In genomic region chr7:83976302-83976701, GRCh38 we compare ENCODE assay signal across 9 cellular contexts.
DNase-seq lines count a peak whose midpoint lies in the region; ATAC-seq and TF ChIP-seq lines count a peak whose summit lies in the region.
"Had no signal": no experiment of that assay in that cellular context is flagged by ENCODE, and none has a peak within 500 bp of the region (broad histone marks: within the 10 kb centered on the region; RNA-seq: fewer than 3 reads in every experiment).

No MANE protein-coding gene starts in this region.

- POLR2A ChIA-PET in SK-N-SH (lab: Yijun Ruan, JAX): no interaction called here

- no peak overlapping the region for H3K4me3 ChIP-seq in heart left ventricle
- no peak overlapping the region for H3K4me3 ChIP-seq in right cardiac atrium (ENCODE audit: low read length)
- no peak overlapping the region for H3K4me3 ChIP-seq in GM23248
- no peak overlapping the region for H3K4me3 ChIP-seq in SK-N-SH (ENCODE audit: low read depth in 2 of 2, low read length in 1 of 2)

- TF ChIP-seq POLR2A in heart left ventricle (IDR thresholded peaks at IDR 0.05): no peak

- CTCF ChIA-PET in SK-N-SH (lab: Yijun Ruan, JAX): interaction anchor here (0.7 to 2.6 kb wide), 9 partner anchors 19 to 1873 kb away, joined by 3 to 9 read pairs (median 3); no protein-coding TSS in a partner anchor

- no peaks in the 10 kb centered on the region for H3F3A ChIP-seq in GM23248 (ENCODE audit: insufficient read depth)
- peaks cover 3% of the 10 kb centered on the region for H3F3A ChIP-seq in SK-N-SH (replicated peaks; ENCODE audit: insufficient read depth)

- H3K27me3 ChIP-seq in heart left ventricle (no peaks in the 10 kb centered on the region), right cardiac atrium (ENCODE audit: control insufficient read depth, insufficient read depth) (no peaks in the 10 kb centered on the region), GM23248 (replicated peaks; ENCODE audit: insufficient read depth) (no peaks in the 10 kb centered on the region), SK-N-SH (ENCODE audit: insufficient read depth) (no peaks in the 10 kb centered on the region)

- H3K4me2 ChIP-seq in GM23248 (ENCODE audit: unreplicated experiment) (no peak overlapping the region), SK-N-SH (no peak overlapping the region)

- intact Hi-C loops in heart left ventricle (cut with DNase I) (loop anchor here (1.0 to 10.0 kb wide), 11 partner anchors 211 to 1051 kb away; partner anchors contain the start of gene SEMA3A (in 3 of the 10)), right cardiac atrium (cut with DNase I) (loop anchor here (5.0 to 10.0 kb wide), 5 partner anchors 208 to 1048 kb away; no protein-coding TSS in a partner anchor)

- H2AFZ ChIP-seq in GM23248 (peak overlapping the region; percentile 20; the same call in 1 of the 2 replicates), SK-N-SH (ENCODE audit: low read depth) (no peak overlapping the region)

- TF ChIP-seq RAD21 in SK-N-SH (IDR thresholded peaks at IDR 0.05; ENCODE audit: low read length): peak; percentile 99

- DNase-seq in heart left ventricle: no peak
- DNase-seq in right cardiac atrium: no peak
- peak; percentile 60 for DNase-seq in GM23248
- peak; percentile 20 for DNase-seq in KG1 (lab: John Stamatoyannopoulos, UW)
- peak; percentile 57 for DNase-seq in SK-N-SH
- DNase-seq in foreskin melanocyte: peak; percentile 26
- DNase-seq in smooth muscle cell of the brain vasculature (ENCODE audit: low read depth, low spot score): peak; percentile 10
- DNase-seq in stimulated activated CD4-positive, alpha-beta T cell treated with anti-CD3 and anti-CD28 coated beads, Interleukin-4, amount 100 ng/mL, for 1 hour: no peak

- H3K36me3 ChIP-seq in heart left ventricle: no peaks in the 10 kb centered on the region
- no peaks in the 10 kb centered on the region for H3K36me3 ChIP-seq in GM23248 (ENCODE audit: low read depth)
- H3K36me3 ChIP-seq in SK-N-SH (replicated peaks in 1 of 2; ENCODE audit: control insufficient read depth in 1 of 2, insufficient read depth in 2 of 2, low read length in 1 of 2): peaks cover 2 to 13% of the 10 kb centered on the region in 2 experiments

- H3K4me1 ChIP-seq in heart left ventricle (no peaks in the 10 kb centered on the region), right cardiac atrium (ENCODE audit: control insufficient read depth, insufficient read depth, low read length) (no peaks in the 10 kb centered on the region), GM23248 (ENCODE audit: insufficient read depth) (no peaks in the 10 kb centered on the region), SK-N-SH (ENCODE audit: control insufficient read depth in 1 of 2, insufficient read depth in 2 of 2, low read depth in 1 of 2, low read length in 1 of 2) (no peaks in the 10 kb centered on the region; a peak in 1 of 4 replicates)

- H4K20me1 ChIP-seq in GM23248 (ENCODE audit: insufficient read depth): no peaks in the 10 kb centered on the region
- H4K20me1 ChIP-seq in SK-N-SH (ENCODE audit: insufficient read depth): no peaks in the 10 kb centered on the region

- H3K79me2 ChIP-seq in GM23248 (ENCODE audit: insufficient read depth) (no peaks in the 10 kb centered on the region), SK-N-SH (ENCODE audit: insufficient read depth) (no peaks in the 10 kb centered on the region)

- peak in 1 of 2 experiments; percentile 33; a peak in 1 of 4 replicates for TF ChIP-seq EP300 in SK-N-SH (IDR thresholded peaks at IDR 0.05; ENCODE audit: borderline replicate concordance in 1 of 2, low read depth in 1 of 2, low read length in 1 of 2)

- in situ Hi-C loops in GM23248 (cut with MboI): no loop called here

- H3K27ac ChIP-seq in heart left ventricle: no peak overlapping the region
- H3K27ac ChIP-seq in right cardiac atrium (ENCODE audit: low read length): no peak overlapping the region
- H3K27ac ChIP-seq in GM23248: no peak overlapping the region
- peak overlapping the region in 1 of 2 experiments; percentile 14; a peak in 1 of 4 replicates for H3K27ac ChIP-seq in SK-N-SH (ENCODE audit: low read depth in 2 of 2, low read length in 1 of 2)
- H3K27ac ChIP-seq: epithelial cell of prostate had no signal

- ATAC-seq in heart left ventricle: peak in 1 of 4 donors; percentile 50
- ATAC-seq in right cardiac atrium: no peak

- TF ChIP-seq CTCF in heart left ventricle (IDR thresholded peaks at IDR 0.05) (peak; percentile 46 to 84 (median 68)), SK-N-SH (IDR thresholded peaks at IDR 0.05) (peak; percentile 93)

- H3K9ac ChIP-seq in GM23248 (no peak overlapping the region), SK-N-SH (no peak overlapping the region)

- no peaks in the 10 kb centered on the region for H3K9me2 ChIP-seq in GM23248 (ENCODE audit: insufficient read depth)
- no peaks in the 10 kb centered on the region for H3K9me2 ChIP-seq in SK-N-SH

- H3K9me3 ChIP-seq in heart left ventricle (no peaks in the 10 kb centered on the region), right cardiac atrium (ENCODE audit: control insufficient read depth, low read length) (no peaks in the 10 kb centered on the region), GM23248 (ENCODE audit: low read depth) (no peaks in the 10 kb centered on the region), SK-N-SH (no peaks in the 10 kb centered on the region)

TF ChIP-seq in SK-N-SH, 30 proteins besides CTCF, POLR2A, EP300 and RAD21:
- peak; percentile 24; the same call in 1 of the 2 replicates for TF ChIP-seq NRF1 (IDR thresholded peaks at IDR 0.05; ENCODE audit: low read depth, low read length)
- peak; percentile 64; the same call in 1 of the 2 replicates for TF ChIP-seq YY1 (IDR thresholded peaks at IDR 0.05; ENCODE audit: low read depth)
- TF ChIP-seq TEAD4 (IDR thresholded peaks at IDR 0.05; ENCODE audit: borderline replicate concordance, insufficient read depth): no peak
- TF ChIP-seq FOXM1 (IDR thresholded peaks at IDR 0.05; ENCODE audit: low read depth): no peak
- peak; percentile 93 for TF ChIP-seq SMC3 (IDR thresholded peaks at IDR 0.05; ENCODE audit: low read depth, low read length)
- peak; percentile 54; the same call in 1 of the 2 replicates for TF ChIP-seq POLR2AphosphoS5 (IDR thresholded peaks at IDR 0.05; ENCODE audit: low read depth, low read length)
- peak; percentile 25 for TF ChIP-seq CHD2 (IDR thresholded peaks at IDR 0.05; ENCODE audit: low read length, partially characterized antibody)
- TF ChIP-seq, protein P1, sequence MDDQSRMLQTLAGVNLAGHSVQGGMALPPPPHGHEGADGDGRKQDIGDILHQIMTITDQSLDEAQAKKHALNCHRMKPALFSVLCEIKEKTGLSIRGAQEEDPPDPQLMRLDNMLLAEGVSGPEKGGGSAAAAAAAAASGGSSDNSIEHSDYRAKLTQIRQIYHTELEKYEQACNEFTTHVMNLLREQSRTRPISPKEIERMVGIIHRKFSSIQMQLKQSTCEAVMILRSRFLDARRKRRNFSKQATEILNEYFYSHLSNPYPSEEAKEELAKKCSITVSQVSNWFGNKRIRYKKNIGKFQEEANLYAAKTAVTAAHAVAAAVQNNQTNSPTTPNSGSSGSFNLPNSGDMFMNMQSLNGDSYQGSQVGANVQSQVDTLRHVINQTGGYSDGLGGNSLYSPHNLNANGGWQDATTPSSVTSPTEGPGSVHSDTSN (IDR thresholded peaks at IDR 0.05): peak; percentile 55; the same call in 1 of the 2 replicates
- peak; percentile 94 for TF ChIP-seq TCF12 (IDR thresholded peaks at IDR 0.05)

Comparison
In these comparisons a context has a peak if more than half of its experiments do, and no peak if none do; other contexts are left out.
1. DNase-seq: peak in GM23248 (single experiment), KG1 (single experiment), SK-N-SH (single experiment), foreskin melanocyte (single experiment) and smooth muscle cell of the brain vasculature (single experiment); none in heart left ventricle (0 of 5), right cardiac atrium (0 of 3) and stimulated activated CD4-positive, alpha-beta T cell treated with anti-CD3 and anti-CD28 coated beads, Interleukin-4, amount 100 ng/mL, for 1 hour (single experiment).